ENCODE assay signal across 1 cellular context in genomic region chr6:151393410-151393809, GRCh38.
TF ChIP-seq lines count a peak whose summit lies in the region.

No MANE protein-coding gene starts in this region.

TF ChIP-seq in HCT116, 20 proteins besides CTCF, POLR2A, EP300 and RAD21 (continued from another document):
- TF ChIP-seq YY1 (IDR thresholded peaks at IDR 0.05; ENCODE audit: extremely low read depth, insufficient replicate concordance, low read depth, low read length) (no peak), CBX3 (IDR thresholded peaks at IDR 0.05; ENCODE audit: low read depth) (no peak), POLR2AphosphoS5 (IDR thresholded peaks at IDR 0.05; ENCODE audit: low read depth, low read length) (no peak)
